ENCODE assay signal across 24 cellular contexts in the genomic region with DNA sequence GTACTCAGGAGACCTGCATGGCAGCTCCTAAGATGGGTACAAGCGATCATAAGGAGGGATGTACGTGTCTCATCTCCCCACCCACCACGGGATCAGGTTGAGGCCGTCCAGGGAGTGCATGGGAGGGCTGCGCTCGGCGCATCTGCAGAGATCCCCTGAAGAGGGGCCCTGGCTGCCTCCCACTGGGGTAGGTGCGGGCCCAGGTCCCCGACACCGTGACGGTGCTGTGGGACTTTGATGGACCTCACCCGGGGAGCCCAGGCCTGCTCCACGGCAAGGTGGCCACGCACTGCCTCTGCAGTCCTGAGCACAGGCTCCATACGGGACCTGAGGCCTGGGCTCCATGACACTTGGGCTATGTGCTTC. TPM values are rescaled to one million over a fixed set of nuclear protein-coding genes. Genes with fewer than 3 reads are reported as not detected.
DNase-seq lines count a peak whose midpoint lies in the region; ATAC-seq and TF ChIP-seq lines count a peak whose summit lies in the region.
"Had no signal": no experiment of that assay in that cellular context is flagged by ENCODE, and none has a peak within 500 bp of the region (broad histone marks: within the 10 kb centered on the region; RNA-seq: fewer than 3 reads in every experiment).

No MANE protein-coding gene starts in this region.

- H4K91ac ChIP-seq in trophoblast cell (ENCODE audit: low read depth, low read length), result no peak overlapping the region

- H3K4me1 ChIP-seq in HUES6 (ENCODE audit: control insufficient read depth, insufficient read depth, low read length) (no peaks in the 10 kb centered on the region), trophoblast cell (ENCODE audit: control insufficient read depth in 1 of 2, insufficient read depth in 2 of 2, low read length in 2 of 2) (peaks cover 7 to 12% of the 10 kb centered on the region in 2 experiments)
- H3K4me1 ChIP-seq: HAP-1, neural progenitor cell had no signal

- H2BK5ac ChIP-seq in trophoblast cell (ENCODE audit: low read depth, low read length, poor library complexity), result no peak overlapping the region

- no peaks in the 10 kb centered on the region for H3K27me3 Mint-ChIP-seq in Calu3 (ENCODE audit: unreplicated experiment)
- no peaks in the 10 kb centered on the region for H3K27me3 Mint-ChIP-seq in activated CD4-positive, alpha-beta T cell treated with anti-CD3 and anti-CD28 coated beads for 36 hours
- H3K27me3 Mint-ChIP-seq: activated CD8-positive, alpha-beta T cell treated with anti-CD3 and anti-CD28 coated beads for 36 hours had no signal

- no peak for ATAC-seq in activated CD4-positive, alpha-beta T cell treated with anti-CD3 and anti-CD28 coated beads for 36 hours
- ATAC-seq: activated CD8-positive, alpha-beta T cell treated with anti-CD3 and anti-CD28 coated beads for 36 hours had no signal

- H3K36me3 ChIP-seq in HUES6 (ENCODE audit: control insufficient read depth, insufficient read depth, low read length) (peaks cover 73% of the 10 kb centered on the region), trophoblast cell (ENCODE audit: control insufficient read depth in 1 of 2, insufficient read depth in 2 of 2, low read length in 2 of 2) (peaks cover 82% of the 10 kb centered on the region in 2 experiments)
- H3K36me3 ChIP-seq: neural progenitor cell had no signal

- no peak overlapping the region for H2BK12ac ChIP-seq in trophoblast cell (ENCODE audit: low read length)

- no peak for TF ChIP-seq CTCF in Calu3 (IDR thresholded peaks at IDR 0.05; ENCODE audit: unreplicated experiment)

- H3K9me3 ChIP-seq in HUES6 (ENCODE audit: control insufficient read depth, insufficient read depth, low read depth, low read length), result no peaks in the 10 kb centered on the region
- no peaks in the 10 kb centered on the region for H3K9me3 ChIP-seq in trophoblast cell (ENCODE audit: insufficient read depth, low read depth, low read length)
- H3K9me3 ChIP-seq: BLaER1, HAP-1, transverse colon had no signal

- POLR2A ChIA-PET in activated CD4-positive, alpha-beta T cell treated with anti-CD3 and anti-CD28 coated beads for 36 hours (lab: Charles Lee), result no interaction called here

- H3K23ac ChIP-seq in trophoblast cell (ENCODE audit: low read length), result no peak overlapping the region

- H2BK120ac ChIP-seq in trophoblast cell (ENCODE audit: insufficient read depth, low read length, poor library complexity), result no peak overlapping the region

- peak overlapping the region; percentile 4 for H3K4ac ChIP-seq in trophoblast cell (ENCODE audit: low read depth, low read length)

- CTCF ChIA-PET in Calu3 (lab: Charles Lee), result no interaction called here
- CTCF ChIA-PET in activated CD4-positive, alpha-beta T cell treated with anti-CD3 and anti-CD28 coated beads for 36 hours (lab: Charles Lee), result no interaction called here

- H3K79me2 ChIP-seq in trophoblast cell (ENCODE audit: control insufficient read depth, insufficient read depth, low read length, poor library complexity), result peaks cover 17% of the 10 kb centered on the region

- peak overlapping the region; percentile 63; the same call in 1 of the 2 replicates for H3K27ac ChIP-seq in HUES6 (ENCODE audit: low read depth, low read length)
- peak overlapping the region; percentile 67 for H3K27ac ChIP-seq in cingulate gyrus (ENCODE audit: low read depth, low read length)
- H3K27ac ChIP-seq in trophoblast cell (ENCODE audit: low read depth, low read length), result no peak overlapping the region
- H3K27ac ChIP-seq: neural progenitor cell, SK-N-MC, transverse colon had no signal

- no peak overlapping the region for H4K12ac ChIP-seq in trophoblast cell (ENCODE audit: low read depth, low read length)

- H3K27ac Mint-ChIP-seq in Calu3 (ENCODE audit: unreplicated experiment), result peak overlapping the region; percentile 59
- no peak overlapping the region for H3K27ac Mint-ChIP-seq in activated CD4-positive, alpha-beta T cell treated with anti-CD3 and anti-CD28 coated beads for 36 hours
- H3K27ac Mint-ChIP-seq: activated CD8-positive, alpha-beta T cell treated with anti-CD3 and anti-CD28 coated beads for 36 hours; activated naive CD8-positive, alpha-beta T cell treated with anti-CD3 and anti-CD28 coated beads for 36 hours; activated T-helper 2 cell treated with anti-CD3 and anti-CD28 coated beads, Interferon-gamma antibody, Interleukin-2, Interleukin-4, amounts not matched to agents 10 μg/mL and 5 μg/mL and 100 μg/mL, durations not matched to agents 14 hours and 24 hours and 36 hours; neural progenitor cell had no signal

- no peaks in the 10 kb centered on the region for H3K79me1 ChIP-seq in trophoblast cell (ENCODE audit: low read length)

- no TSS peak for BruUV-seq in Calu3 (replicated peaks; lab: Mats Ljungman, UMichigan)

- H3K27me3 ChIP-seq in HUES6 (ENCODE audit: control insufficient read depth, insufficient read depth, low read length) (no peaks in the 10 kb centered on the region), trophoblast cell (ENCODE audit: insufficient read depth, low read length) (no peaks in the 10 kb centered on the region)
- H3K27me3 ChIP-seq: BLaER1, neural progenitor cell, transverse colon had no signal

- H3K18ac ChIP-seq in trophoblast cell (ENCODE audit: low read length), result peak overlapping the region; percentile 2

- no CpG with 5 or more reads among the region's 15 CpGs for WGBS in trophoblast cell (ENCODE audit: extremely low coverage, insufficient coverage, insufficient read length)

- H3K4me1 Mint-ChIP-seq in Calu3 (ENCODE audit: low read depth, unreplicated experiment), result peaks cover 25% of the 10 kb centered on the region
- H3K4me1 Mint-ChIP-seq in activated CD4-positive, alpha-beta T cell treated with anti-CD3 and anti-CD28 coated beads for 36 hours, result no peaks in the 10 kb centered on the region
- H3K4me1 Mint-ChIP-seq: neural progenitor cell had no signal

- H3K9me3 Mint-ChIP-seq in Calu3 (ENCODE audit: low read depth, unreplicated experiment), result no peaks in the 10 kb centered on the region
- H3K9me3 Mint-ChIP-seq in activated CD4-positive, alpha-beta T cell treated with anti-CD3 and anti-CD28 coated beads for 36 hours (ENCODE audit: low read depth), result no peaks in the 10 kb centered on the region
- H3K9me3 Mint-ChIP-seq: activated CD8-positive, alpha-beta T cell treated with anti-CD3 and anti-CD28 coated beads for 36 hours; activated T-helper 2 cell treated with anti-CD3 and anti-CD28 coated beads, Interferon-gamma antibody, Interleukin-2, Interleukin-4, amounts not matched to agents 10 μg/mL and 5 μg/mL and 100 μg/mL, durations not matched to agents 14 hours and 24 hours and 36 hours; neural progenitor cell had no signal

- no peak overlapping the region for H3K4me3 ChIP-seq in HUES6 (ENCODE audit: low read depth, low read length)
- H3K4me3 ChIP-seq in trophoblast cell (ENCODE audit: low read depth, low read length), result no peak overlapping the region
- H3K4me3 ChIP-seq: BLaER1, HAP-1, neural progenitor cell, SK-N-MC, transverse colon had no signal

- no peak overlapping the region for H4K8ac ChIP-seq in trophoblast cell (ENCODE audit: low read depth, low read length)

- no peak overlapping the region for H3K14ac ChIP-seq in trophoblast cell (ENCODE audit: low read length)

- DNase-seq in Calu3 (no peak), trophoblast cell (no peak), NCI-H748 (lab: John Stamatoyannopoulos, UW; ENCODE audit: unreplicated experiment) (no peak)
- DNase-seq in activated CD4-positive, alpha-beta T cell treated with anti-CD3 and anti-CD28 coated beads for 36 hours, result no peak
- no peak for DNase-seq in stimulated activated CD4-positive, alpha-beta T cell treated with anti-CD3 and anti-CD28 coated beads, Interleukin-4, amount 100 ng/mL, for 4 hours
- DNase-seq: activated CD4-positive, CD25-positive, alpha-beta regulatory T cell treated with anti-CD3 and anti-CD28 coated beads, Interleukin-2, amount 50 U/mL, for 72 hours; activated CD8-positive, alpha-beta T cell treated with anti-CD3 and anti-CD28 coated beads for 36 hours; activated naive CD8-positive, alpha-beta T cell treated with anti-CD3 and anti-CD28 coated beads for 36 hours; central memory CD4-positive, alpha-beta T cell; COR-L47; glutamatergic neuron; Karpas-422; mammary epithelial cell; NCI-H1436; NCI-H2081 treated with DMSO at 0.1 percent for 48 hours; NCI-H446; transverse colon had no signal

- peaks cover 96% of the 10 kb centered on the region for H3K36me3 Mint-ChIP-seq in Calu3 (ENCODE audit: insufficient read depth, unreplicated experiment)
- peaks cover 31% of the 10 kb centered on the region for H3K36me3 Mint-ChIP-seq in activated CD4-positive, alpha-beta T cell treated with anti-CD3 and anti-CD28 coated beads for 36 hours (ENCODE audit: low read depth)

- peak overlapping the region; percentile 4 for H3K4me3 Mint-ChIP-seq in Calu3 (ENCODE audit: low read depth, unreplicated experiment)
- no peak overlapping the region for H3K4me3 Mint-ChIP-seq in activated CD4-positive, alpha-beta T cell treated with anti-CD3 and anti-CD28 coated beads for 36 hours
- H3K4me3 Mint-ChIP-seq: activated CD8-positive, alpha-beta T cell treated with anti-CD3 and anti-CD28 coated beads for 36 hours; activated naive CD8-positive, alpha-beta T cell treated with anti-CD3 and anti-CD28 coated beads for 36 hours; neural progenitor cell had no signal

- H2AFZ ChIP-seq in trophoblast cell (ENCODE audit: insufficient read depth, low read length, poor library complexity), result no peak overlapping the region
- H2AFZ ChIP-seq: neural progenitor cell had no signal

- H3K4me2 ChIP-seq in trophoblast cell (ENCODE audit: low read length), result no peak overlapping the region
- H3K4me2 ChIP-seq: neural progenitor cell had no signal

- no peak overlapping the region for H3K9ac ChIP-seq in HUES6 (ENCODE audit: low read length)
- H3K9ac ChIP-seq in trophoblast cell (ENCODE audit: low read length), result no peak overlapping the region
- H3K9ac ChIP-seq: BLaER1, neural progenitor cell had no signal

- no peak overlapping the region for H2AK5ac ChIP-seq in trophoblast cell (ENCODE audit: low read length)

- intact Hi-C loops in Calu3 (cut with micrococcal nuclease; ENCODE audit: unreplicated experiment), result no loop called here
- intact Hi-C loops in activated CD4-positive, alpha-beta T cell treated with anti-CD3 and anti-CD28 coated beads for 36 hours (cut with DNase I, micrococcal nuclease), result no loop called here

RNA-seq across cellular contexts. Expression of a gene that starts 12.7 kb away (rescaled TPM):
- total RNA-seq in Calu3 (2022), result 145 and 167 TPM in 2 replicates
- polyA plus RNA-seq in trophoblast cell (2013), result 81.6 and 84.3 TPM in 2 replicates
- total RNA-seq in activated CD4-positive, alpha-beta T cell treated with anti-CD3 and anti-CD28 coated beads for 36 hours, result 10 to 100 TPM; 17.7 to 29.7 TPM

RNA-seq across cellular contexts. Expression of a gene that starts 56.7 kb away (rescaled TPM):
- 218 and 252 TPM in 2 replicates for total RNA-seq in Calu3 (2022)
- polyA plus RNA-seq in trophoblast cell (2013), result 85.9 and 88.3 TPM in 2 replicates
- 10 to 100 TPM; 71.3 to 74.6 TPM for total RNA-seq in activated CD4-positive, alpha-beta T cell treated with anti-CD3 and anti-CD28 coated beads for 36 hours
